In the genomic region with DNA sequence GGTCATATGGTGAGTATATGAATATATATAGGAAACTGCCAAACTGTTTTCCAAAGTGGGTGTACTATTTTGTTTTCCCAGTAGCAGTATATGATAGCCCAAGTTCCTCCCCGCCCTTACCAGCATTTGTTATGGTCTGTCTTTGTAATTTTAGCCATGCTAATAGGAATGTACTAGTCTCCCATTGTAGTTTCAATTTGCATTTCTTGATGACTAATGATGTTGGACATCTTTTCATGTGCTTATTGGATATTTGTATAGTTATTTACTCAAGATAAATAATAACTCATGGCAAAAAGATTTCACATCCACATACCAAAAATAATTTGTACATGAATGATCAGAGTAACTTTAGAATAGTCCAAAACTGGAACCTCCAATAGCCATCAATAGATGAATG, we compare ENCODE assay signal across 21 cellular contexts.
A peak's percentile ranks its signal among the peaks of the same experiment; 100 is the strongest.
DNase-seq lines count a peak whose midpoint lies in the region; ATAC-seq, FAIRE-seq and TF ChIP-seq lines count a peak whose summit lies in the region.
"Had no signal": no experiment of that assay in that cellular context is flagged by ENCODE, and none has a peak within 500 bp of the region (broad histone marks: within the 10 kb centered on the region; RNA-seq: fewer than 3 reads in every experiment).

No MANE protein-coding gene starts in this region.

- TF ChIP-seq RAD21 in A549 (conservative IDR thresholded peaks at IDR 0.05 in 1 of 2, IDR thresholded peaks at IDR 0.05 in 1 of 2), result no peak

- H3K27me3 ChIP-seq in RWPE2 (ENCODE audit: insufficient read depth, poor library complexity, severe bottlenecking) (no peaks in the 10 kb centered on the region), Karpas-422 (ENCODE audit: low read length) (0 out of 2 replicates have a peak, but pooled peaks cover 8% of the 10 kb centered on the region), smooth muscle cell (ENCODE audit: low read depth) (no peaks in the 10 kb centered on the region)

- TF ChIP-seq CTCF in A549 (IDR thresholded peaks at IDR 0.05) (no peak), RWPE2 (IDR thresholded peaks at IDR 0.05; ENCODE audit: poor library complexity, severe bottlenecking) (no peak), smooth muscle cell (IDR thresholded peaks at IDR 0.05; ENCODE audit: borderline replicate concordance, insufficient read depth, poor library complexity, severe bottlenecking) (no peak)

- H3K79me2 ChIP-seq in Karpas-422 (ENCODE audit: low read length), result no peaks in the 10 kb centered on the region
- no peaks in the 10 kb centered on the region for H3K79me2 ChIP-seq in smooth muscle cell (ENCODE audit: low read depth)

- ATAC-seq in A549 (no peak), RWPE2 (ENCODE audit: low read depth) (peak; percentile 55)

- DNase-seq in A549 (ENCODE audit: low read depth in 1 of 2, low spot score in 1 of 2) (no peak), HCEC 1CT (peak; percentile 80), RWPE2 (ENCODE audit: low spot score) (no peak), fibroblast of peridontal ligament (ENCODE audit: extremely low read depth) (peak; percentile 30), activated gamma-delta T cell (lab: John Stamatoyannopoulos, UW) (no peak), Karpas-422 (no peak), smooth muscle cell (lab: John Stamatoyannopoulos, UW; ENCODE audit: unreplicated experiment) (no peak)
- DNase-seq in stimulated activated naive CD4-positive, alpha-beta T cell treated with Interleukin-2 at 50 U/mL for 16 hours (lab: John Stamatoyannopoulos, UW), result no peak
- DNase-seq: 8988T; Caco-2; CD4-positive, alpha-beta T cell; NCI-H1105; NCI-H2081; NCI-H2171 treated with DMSO at 0.1 percent for 48 hours; NCI-H446; NCI-H748 treated with DMSO at 0.1 percent for 48 hours; NK-92 treated with Interleukin-12 subunit alpha and Interleukin-12 subunit beta, amount 100 ng/mL, for 24 hours; Right ventricle myocardium superior had no signal

- H3K36me3 ChIP-seq in RWPE2 (ENCODE audit: low read depth), result no peaks in the 10 kb centered on the region
- H3K36me3 ChIP-seq in Karpas-422 (ENCODE audit: insufficient read depth, low read length), result no peaks in the 10 kb centered on the region
- H3K36me3 ChIP-seq in smooth muscle cell (ENCODE audit: low read depth), result no peaks in the 10 kb centered on the region

- H3K27ac ChIP-seq in A549 (0 out of 6 replicates have a peak overlapping the region, but pooled peaks of 1 of the 2 experiments have one; percentile 38), RWPE2 (ENCODE audit: poor library complexity, severe bottlenecking) (peak overlapping the region; percentile 91), Karpas-422 (ENCODE audit: low read length) (no peak overlapping the region), smooth muscle cell (ENCODE audit: low read depth) (no peak overlapping the region)
- H3K27ac ChIP-seq: SK-N-MC had no signal

- peaks cover 18% of the 10 kb centered on the region for H3F3A ChIP-seq in smooth muscle cell (ENCODE audit: low read depth)

- no peak for TF ChIP-seq EP300 in A549 (IDR thresholded peaks at IDR 0.05)

- no peak for TF ChIP-seq POLR2A in A549 (IDR thresholded peaks at IDR 0.05; ENCODE audit: low read length)

- H4K20me1 ChIP-seq in Karpas-422 (ENCODE audit: insufficient read depth, low read depth, low read length) (no peaks in the 10 kb centered on the region), smooth muscle cell (ENCODE audit: low read depth) (no peaks in the 10 kb centered on the region)

- POLR2A ChIA-PET in A549 (lab: Yijun Ruan, JAX), result no interaction called here

- H3K4me2 ChIP-seq in A549 (no peak overlapping the region), Karpas-422 (ENCODE audit: low read depth, low read length, poor library complexity, severe bottlenecking) (no peak overlapping the region), smooth muscle cell (no peak overlapping the region)

- WGBS in A549 (ENCODE audit: missing lambda C conversion rate), result 70% methylated on average over 1 of the region's 1 CpG
- 95% methylated on average over 1 of the region's 1 CpG for WGBS in smooth muscle cell (ENCODE audit: low lambda C conversion rate)

- CTCF ChIA-PET in A549 (lab: Yijun Ruan, JAX), result no interaction called here

- H3K9ac ChIP-seq in Karpas-422 (ENCODE audit: low read length), result no peak overlapping the region
- no peak overlapping the region for H3K9ac ChIP-seq in smooth muscle cell (ENCODE audit: low read depth)

- H2AFZ ChIP-seq in Karpas-422 (ENCODE audit: low read length), result no peak overlapping the region
- H2AFZ ChIP-seq in smooth muscle cell (ENCODE audit: low read depth), result no peak overlapping the region

- H3K4me3 ChIP-seq in A549 (no peak overlapping the region), RWPE2 (ENCODE audit: severe bottlenecking) (no peak overlapping the region), Karpas-422 (ENCODE audit: low read length) (no peak overlapping the region), smooth muscle cell (no peak overlapping the region)
- H3K4me3 ChIP-seq: SK-N-MC had no signal

- H3K9me3 ChIP-seq in A549 (no peaks in the 10 kb centered on the region), RWPE2 (ENCODE audit: severe bottlenecking) (no peaks in the 10 kb centered on the region), Karpas-422 (ENCODE audit: low read length) (no peaks in the 10 kb centered on the region), smooth muscle cell (replicated peaks; ENCODE audit: low read depth) (no peaks in the 10 kb centered on the region)
- H3K9me3 ChIP-seq: Caco-2 had no signal

- no peak for FAIRE-seq in A549 (lab: Jason Lieb, UNC)
- FAIRE-seq: GM12891, RCC 7860 had no signal

- H3K4me1 ChIP-seq in A549 (peaks cover 36% of the 10 kb centered on the region), RWPE2 (ENCODE audit: insufficient read depth, poor library complexity, severe bottlenecking) (peaks cover 56% of the 10 kb centered on the region), Karpas-422 (ENCODE audit: low read length) (peaks cover 3% of the 10 kb centered on the region; the same call in 1 of the 2 replicates), smooth muscle cell (ENCODE audit: low read depth) (no peaks in the 10 kb centered on the region)
- H3K4me1 ChIP-seq: Caco-2 had no signal

- H3K9me2 ChIP-seq in Karpas-422 (replicated peaks; ENCODE audit: insufficient read depth, low read length), result no peaks in the 10 kb centered on the region

TF ChIP-seq in A549, 52 proteins besides CTCF, POLR2A, EP300 and RAD21:
- TF ChIP-seq HOXB5 (CRISPR knock-in tag; IDR thresholded peaks at IDR 0.05) (no peak), ZC3H11A (IDR thresholded peaks at IDR 0.05) (no peak), KDM5A (IDR thresholded peaks at IDR 0.05) (no peak), FOSL2 (IDR thresholded peaks at IDR 0.05) (no peak), FOSL2 (CRISPR knock-in tag; IDR thresholded peaks at IDR 0.05) (0 out of 2 replicates have a peak, but pooled peaks have one; percentile 41), JUNB (IDR thresholded peaks at IDR 0.05) (no peak)
- TF ChIP-seq, protein P1, sequence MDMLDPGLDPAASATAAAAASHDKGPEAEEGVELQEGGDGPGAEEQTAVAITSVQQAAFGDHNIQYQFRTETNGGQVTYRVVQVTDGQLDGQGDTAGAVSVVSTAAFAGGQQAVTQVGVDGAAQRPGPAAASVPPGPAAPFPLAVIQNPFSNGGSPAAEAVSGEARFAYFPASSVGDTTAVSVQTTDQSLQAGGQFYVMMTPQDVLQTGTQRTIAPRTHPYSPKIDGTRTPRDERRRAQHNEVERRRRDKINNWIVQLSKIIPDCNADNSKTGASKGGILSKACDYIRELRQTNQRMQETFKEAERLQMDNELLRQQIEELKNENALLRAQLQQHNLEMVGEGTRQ (IDR thresholded peaks at IDR 0.05), result no peak
- TF ChIP-seq, protein P2, sequence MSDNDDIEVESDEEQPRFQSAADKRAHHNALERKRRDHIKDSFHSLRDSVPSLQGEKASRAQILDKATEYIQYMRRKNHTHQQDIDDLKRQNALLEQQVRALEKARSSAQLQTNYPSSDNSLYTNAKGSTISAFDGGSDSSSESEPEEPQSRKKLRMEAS (IDR thresholded peaks at IDR 0.05), result no peak
- TF ChIP-seq, protein P3, sequence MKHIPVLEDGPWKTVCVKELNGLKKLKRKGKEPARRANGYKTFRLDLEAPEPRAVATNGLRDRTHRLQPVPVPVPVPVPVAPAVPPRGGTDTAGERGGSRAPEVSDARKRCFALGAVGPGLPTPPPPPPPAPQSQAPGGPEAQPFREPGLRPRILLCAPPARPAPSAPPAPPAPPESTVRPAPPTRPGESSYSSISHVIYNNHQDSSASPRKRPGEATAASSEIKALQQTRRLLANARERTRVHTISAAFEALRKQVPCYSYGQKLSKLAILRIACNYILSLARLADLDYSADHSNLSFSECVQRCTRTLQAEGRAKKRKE (CRISPR knock-in tag; IDR thresholded peaks at IDR 0.05; ENCODE audit: low read depth), result no peak

Comparison
In these comparisons a context has a peak if more than half of its experiments do, and no peak if none do; other contexts are left out.
1. DNase-seq: peak in HCEC 1CT (single experiment) and fibroblast of peridontal ligament (single experiment); none in A549 (0 of 2), RWPE2 (single experiment), stimulated activated naive CD4-positive, alpha-beta T cell treated with Interleukin-2 at 50 U/mL for 16 hours (single experiment), activated gamma-delta T cell (single experiment), Karpas-422 (single experiment) and smooth muscle cell (single experiment).